ENCODE assay signal across 16 cellular contexts in genomic region chr3:18079739-18080138, GRCh38.
DNase-seq lines count a peak whose midpoint lies in the region; FAIRE-seq and TF ChIP-seq lines count a peak whose summit lies in the region.
"Had no signal": no experiment of that assay in that cellular context is flagged by ENCODE, and none has a peak within 500 bp of the region (broad histone marks: within the 10 kb centered on the region; RNA-seq: fewer than 3 reads in every experiment).

No MANE protein-coding gene starts in this region.

- H3K36me3 ChIP-seq in astrocyte (ENCODE audit: insufficient read depth, low read length) (no peaks in the 10 kb centered on the region), smooth muscle cell (ENCODE audit: low read depth) (no peaks in the 10 kb centered on the region)
- no peaks in the 10 kb centered on the region for H3K36me3 ChIP-seq in CD4-positive, alpha-beta memory T cell (ENCODE audit: insufficient read depth, low read length)

- no peaks in the 10 kb centered on the region for H3K9me3 ChIP-seq in astrocyte (ENCODE audit: insufficient read depth, low read depth, low read length)
- H3K9me3 ChIP-seq in smooth muscle cell (replicated peaks; ENCODE audit: low read depth) = no peaks in the 10 kb centered on the region
- H3K9me3 ChIP-seq in CD4-positive, alpha-beta memory T cell (ENCODE audit: control insufficient read depth in 1 of 2, low read length in 2 of 2) = no peaks in the 10 kb centered on the region

- H3K27me3 ChIP-seq in astrocyte (ENCODE audit: insufficient read depth, low read length) (no peaks in the 10 kb centered on the region), smooth muscle cell (ENCODE audit: low read depth) (no peaks in the 10 kb centered on the region)
- H3K27me3 ChIP-seq in CD4-positive, alpha-beta memory T cell (ENCODE audit: insufficient read depth, low read length) = peaks cover 4% of the 10 kb centered on the region

- intact Hi-C loops in CD4-positive, alpha-beta memory T cell (cut with micrococcal nuclease) = no loop called here
- intact Hi-C loops in activated T-helper 2 cell treated with anti-CD3 and anti-CD28 coated beads, Interferon-gamma antibody, Interleukin-2, Interleukin-4, amounts not matched to agents 10 μg/mL and 5 μg/mL and 100 μg/mL, durations not matched to agents 14 hours and 24 hours and 36 hours (cut with micrococcal nuclease) = no loop called here

- peak overlapping the region; percentile 89 for H3K27ac Mint-ChIP-seq in astrocyte (ENCODE audit: unreplicated experiment)
- H3K27ac Mint-ChIP-seq in CD4-positive, alpha-beta memory T cell = no peak overlapping the region
- H3K27ac Mint-ChIP-seq in activated T-helper 2 cell treated with anti-CD3 and anti-CD28 coated beads, Interferon-gamma antibody, Interleukin-2, Interleukin-4, amounts not matched to agents 10 μg/mL and 5 μg/mL and 100 μg/mL, durations not matched to agents 14 hours and 24 hours and 36 hours = no peak overlapping the region
- H3K27ac Mint-ChIP-seq: activated naive CD4-positive, alpha-beta T cell treated with anti-CD3 and anti-CD28 coated beads for 36 hours; memory B cell had no signal

- H3K4me1 Mint-ChIP-seq in astrocyte (ENCODE audit: low read depth, unreplicated experiment) = peaks cover 18% of the 10 kb centered on the region
- H3K4me1 Mint-ChIP-seq in CD4-positive, alpha-beta memory T cell = peaks cover 0 to 1% (median 0%) of the 10 kb centered on the region in 4 donors
- H3K4me1 Mint-ChIP-seq in activated T-helper 2 cell treated with anti-CD3 and anti-CD28 coated beads, Interferon-gamma antibody, Interleukin-2, Interleukin-4, amounts not matched to agents 10 μg/mL and 5 μg/mL and 100 μg/mL, durations not matched to agents 14 hours and 24 hours and 36 hours (ENCODE audit: low read depth) = peaks cover 3% of the 10 kb centered on the region
- H3K4me1 Mint-ChIP-seq: GM23338 had no signal

- H3K4me3 ChIP-seq in astrocyte (ENCODE audit: insufficient read depth, low read depth, low read length) = no peak overlapping the region
- no peak overlapping the region for H3K4me3 ChIP-seq in smooth muscle cell
- no peak overlapping the region for H3K4me3 ChIP-seq in CD4-positive, alpha-beta memory T cell (ENCODE audit: low read length in 2 of 2)
- H3K4me3 ChIP-seq: GM23338, skin epidermis had no signal

- no peak overlapping the region for H3K4me3 Mint-ChIP-seq in astrocyte (ENCODE audit: unreplicated experiment)
- no peak overlapping the region for H3K4me3 Mint-ChIP-seq in CD4-positive, alpha-beta memory T cell
- H3K4me3 Mint-ChIP-seq in activated T-helper 2 cell treated with anti-CD3 and anti-CD28 coated beads, Interferon-gamma antibody, Interleukin-2, Interleukin-4, amounts not matched to agents 10 μg/mL and 5 μg/mL and 100 μg/mL, durations not matched to agents 14 hours and 24 hours and 36 hours (ENCODE audit: low read depth) = no peak overlapping the region
- H3K4me3 Mint-ChIP-seq: activated naive CD4-positive, alpha-beta T cell treated with anti-CD3 and anti-CD28 coated beads for 36 hours; GM23338; memory B cell had no signal

- H3K36me3 Mint-ChIP-seq in astrocyte (ENCODE audit: low read depth, unreplicated experiment) = no peaks in the 10 kb centered on the region
- H3K36me3 Mint-ChIP-seq in CD4-positive, alpha-beta memory T cell = no peaks in the 10 kb centered on the region
- H3K36me3 Mint-ChIP-seq in activated T-helper 2 cell treated with anti-CD3 and anti-CD28 coated beads, Interferon-gamma antibody, Interleukin-2, Interleukin-4, amounts not matched to agents 10 μg/mL and 5 μg/mL and 100 μg/mL, durations not matched to agents 14 hours and 24 hours and 36 hours (ENCODE audit: low read depth) = no peaks in the 10 kb centered on the region
- H3K36me3 Mint-ChIP-seq: memory B cell had no signal

- WGBS in smooth muscle cell (ENCODE audit: low lambda C conversion rate) = 63% methylated on average over 3 of the region's 3 CpGs

- H3K27ac ChIP-seq in astrocyte (ENCODE audit: low read depth, low read length) = no peak overlapping the region
- H3K27ac ChIP-seq in smooth muscle cell (ENCODE audit: low read depth) = no peak overlapping the region
- H3K27ac ChIP-seq in CD4-positive, alpha-beta memory T cell (ENCODE audit: low read depth, low read length) = no peak overlapping the region
- H3K27ac ChIP-seq: 22Rv1, skin epidermis had no signal

- H3K4me2 ChIP-seq in astrocyte (ENCODE audit: low read length) = peak overlapping the region; percentile 39
- peak overlapping the region; percentile 17 for H3K4me2 ChIP-seq in smooth muscle cell
- H3K4me2 ChIP-seq: GM23338 had no signal

- H4K20me1 ChIP-seq in astrocyte (ENCODE audit: insufficient read depth, low read length) (no peaks in the 10 kb centered on the region), smooth muscle cell (ENCODE audit: low read depth) (no peaks in the 10 kb centered on the region)

- DNase-seq in NCI-H1694 treated with DMSO at 0.1 percent for 48 hours (lab: John Stamatoyannopoulos, UW) = peak; percentile 1
- no peak for DNase-seq in NCI-H1694 (lab: John Stamatoyannopoulos, UW)
- peak; percentile 54 to 91 for DNase-seq in NOMO-1 (lab: John Stamatoyannopoulos, UW; ENCODE audit: unreplicated experiment in 2 of 2)
- peak; percentile 35 for DNase-seq in astrocyte (ENCODE audit: low read depth)
- DNase-seq in smooth muscle cell (lab: John Stamatoyannopoulos, UW; ENCODE audit: unreplicated experiment) = no peak
- no peak for DNase-seq in CD4-positive, alpha-beta memory T cell
- no peak for DNase-seq in NCI-H2196 treated with DMSO at 0.1 percent for 48 hours (lab: John Stamatoyannopoulos, UW; ENCODE audit: unreplicated experiment)
- DNase-seq in activated T-helper 2 cell treated with anti-CD3 and anti-CD28 coated beads, Interferon-gamma antibody, Interleukin-2, Interleukin-4, amounts not matched to agents 10 μg/mL and 5 μg/mL and 100 μg/mL, durations not matched to agents 14 hours and 24 hours and 36 hours (ENCODE audit: low spot score) = no peak
- DNase-seq: activated naive CD4-positive, alpha-beta T cell treated with anti-CD3 and anti-CD28 coated beads for 36 hours; substantia nigra had no signal

- no peaks in the 10 kb centered on the region for H3K79me2 ChIP-seq in astrocyte (ENCODE audit: insufficient read depth, low read length)
- H3K79me2 ChIP-seq in smooth muscle cell (ENCODE audit: low read depth) = no peaks in the 10 kb centered on the region

- H3F3A ChIP-seq in smooth muscle cell (ENCODE audit: low read depth) = peaks cover 6% of the 10 kb centered on the region

- CTCF ChIA-PET in CD4-positive, alpha-beta memory T cell (lab: Charles Lee; ENCODE audit: partially characterized antibody) = no interaction called here

- H2AFZ ChIP-seq in astrocyte (ENCODE audit: low read depth, low read length) (no peak overlapping the region), smooth muscle cell (ENCODE audit: low read depth) (no peak overlapping the region)
- H2AFZ ChIP-seq: GM23338 had no signal

- no peaks in the 10 kb centered on the region for H3K9me3 Mint-ChIP-seq in astrocyte (ENCODE audit: unreplicated experiment)
- peaks cover 0 to 2% (median 0%) of the 10 kb centered on the region in 8 donors for H3K9me3 Mint-ChIP-seq in CD4-positive, alpha-beta memory T cell
- no peaks in the 10 kb centered on the region for H3K9me3 Mint-ChIP-seq in activated T-helper 2 cell treated with anti-CD3 and anti-CD28 coated beads, Interferon-gamma antibody, Interleukin-2, Interleukin-4, amounts not matched to agents 10 μg/mL and 5 μg/mL and 100 μg/mL, durations not matched to agents 14 hours and 24 hours and 36 hours
- H3K9me3 Mint-ChIP-seq: activated naive CD4-positive, alpha-beta T cell treated with anti-CD3 and anti-CD28 coated beads for 36 hours; GM23338; memory B cell had no signal

- H3K9ac ChIP-seq in astrocyte (ENCODE audit: low read length) (no peak overlapping the region), smooth muscle cell (ENCODE audit: low read depth) (no peak overlapping the region)

- POLR2A ChIA-PET in CD4-positive, alpha-beta memory T cell (lab: Charles Lee; ENCODE audit: partially characterized antibody) = no interaction called here

- TF ChIP-seq CTCF in astrocyte (IDR thresholded peaks at IDR 0.05; ENCODE audit: insufficient read depth, low read depth, low read length) = no peak
- no peak for TF ChIP-seq CTCF in smooth muscle cell (IDR thresholded peaks at IDR 0.05; ENCODE audit: borderline replicate concordance, insufficient read depth, poor library complexity, severe bottlenecking)

- peaks cover 11% of the 10 kb centered on the region for H3K4me1 ChIP-seq in astrocyte (ENCODE audit: insufficient read depth, low read length)
- peaks cover 5% of the 10 kb centered on the region for H3K4me1 ChIP-seq in smooth muscle cell (ENCODE audit: low read depth)
- H3K4me1 ChIP-seq in CD4-positive, alpha-beta memory T cell (ENCODE audit: insufficient read depth, low read length) = no peaks in the 10 kb centered on the region

- H3K27me3 Mint-ChIP-seq in astrocyte (ENCODE audit: low read depth, unreplicated experiment) = no peaks in the 10 kb centered on the region
- H3K27me3 Mint-ChIP-seq in CD4-positive, alpha-beta memory T cell = peaks cover 22 to 25% of the 10 kb centered on the region in 2 donors
- H3K27me3 Mint-ChIP-seq in activated T-helper 2 cell treated with anti-CD3 and anti-CD28 coated beads, Interferon-gamma antibody, Interleukin-2, Interleukin-4, amounts not matched to agents 10 μg/mL and 5 μg/mL and 100 μg/mL, durations not matched to agents 14 hours and 24 hours and 36 hours (ENCODE audit: low read depth) = peaks cover 3% of the 10 kb centered on the region

- FAIRE-seq in astrocyte (lab: Jason Lieb, UNC) = no peak
- FAIRE-seq: D721Med, TTC549 had no signal

Comparison
In these comparisons a context has a peak if more than half of its experiments do, and no peak if none do; other contexts are left out.
1. DNase-seq: peak in NCI-H1694 treated with DMSO at 0.1 percent for 48 hours (single experiment), NOMO-1 (2 of 2) and astrocyte (single experiment); none in NCI-H1694 (single experiment), smooth muscle cell (single experiment), CD4-positive, alpha-beta memory T cell (0 of 5), NCI-H2196 treated with DMSO at 0.1 percent for 48 hours (single experiment) and activated T-helper 2 cell treated with anti-CD3 and anti-CD28 coated beads, Interferon-gamma antibody, Interleukin-2, Interleukin-4, amounts not matched to agents 10 μg/mL and 5 μg/mL and 100 μg/mL, durations not matched to agents 14 hours and 24 hours and 36 hours (single experiment).